Comparison of ENCODE assay signal across 23 cellular contexts in the genomic region with DNA sequence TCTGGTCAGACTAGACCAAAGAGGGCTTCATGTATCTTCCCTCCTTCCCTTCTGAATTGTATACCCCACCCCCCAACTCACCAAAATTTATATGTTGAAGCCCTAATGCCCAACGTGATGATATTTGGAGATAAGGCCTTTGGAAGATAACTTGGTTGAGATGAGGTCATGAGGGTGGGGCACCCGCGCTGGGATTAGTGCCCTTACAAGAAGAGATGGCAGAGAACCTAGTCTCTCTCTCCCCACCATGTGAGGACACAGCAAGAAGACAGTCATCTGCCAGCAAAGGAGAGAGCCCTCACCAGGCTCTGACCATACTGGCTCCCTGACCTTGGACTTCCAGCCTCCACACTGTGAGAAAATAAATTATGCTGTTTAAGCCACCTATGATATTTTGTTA. TPM values are rescaled to one million over a fixed set of nuclear protein-coding genes. Genes with fewer than 3 reads are reported as not detected.
DNase-seq lines count a peak whose midpoint lies in the region; ATAC-seq, FAIRE-seq and TF ChIP-seq lines count a peak whose summit lies in the region.
"Had no signal": no experiment of that assay in that cellular context is flagged by ENCODE, and none has a peak within 500 bp of the region (broad histone marks: within the 10 kb centered on the region; RNA-seq: fewer than 3 reads in every experiment).

No MANE protein-coding gene starts in this region.

- H3K4me1 ChIP-seq in sigmoid colon (no peaks in the 10 kb centered on the region), aorta (ENCODE audit: control insufficient read depth in 1 of 2, insufficient read depth in 2 of 2, low read length in 2 of 2) (no peaks in the 10 kb centered on the region)
- H3K4me1 ChIP-seq: A549, BE2C, HAP-1 had no signal

- TF ChIP-seq CTCF in bronchial epithelial cell (IDR thresholded peaks at IDR 0.05; ENCODE audit: insufficient read depth, low read length, severe bottlenecking) (no peak), sigmoid colon (IDR thresholded peaks at IDR 0.05) (no peak), CD14-positive monocyte (IDR thresholded peaks at IDR 0.05) (no peak)

- no peak for TF ChIP-seq POLR2A in sigmoid colon (IDR thresholded peaks at IDR 0.05)

- peaks cover 30 to 45% of the 10 kb centered on the region in 2 donors for H3K36me3 Mint-ChIP-seq in CD14-positive monocyte

- DNase-seq in bronchial epithelial cell (ENCODE audit: low read depth) (no peak), left colon (no peak), sigmoid colon (peak; percentile 38), aorta (no peak), substantia nigra (lab: John Stamatoyannopoulos, UW) (no peak), CD14-positive monocyte (ENCODE audit: low spot score) (no peak)
- DNase-seq: BE2C; CD8-positive, alpha-beta T cell; COR-L47; DMS153; DMS79 treated with DMSO at 0.1 percent for 48 hours; EL; HFFc6; IMR-90 had no signal

- FAIRE-seq in bronchial epithelial cell (lab: Jason Lieb, UNC) = peak; percentile 64
- FAIRE-seq: A549, D721Med, G401.6, GM12891, GM19239, H1 had no signal

- H3K4me3 ChIP-seq in bronchial epithelial cell (ENCODE audit: low read depth, low read length) (no peak overlapping the region), sigmoid colon (no peak overlapping the region), aorta (ENCODE audit: low read length in 2 of 2) (no peak overlapping the region)
- H3K4me3 ChIP-seq: A549, HAP-1 had no signal

- H3K27ac ChIP-seq in sigmoid colon = no peak overlapping the region
- no peak overlapping the region for H3K27ac ChIP-seq in aorta (ENCODE audit: low read depth in 1 of 2, low read length in 2 of 2)
- no peak overlapping the region for H3K27ac ChIP-seq in substantia nigra (ENCODE audit: low read depth, low read length, poor library complexity, severe bottlenecking)
- H3K27ac ChIP-seq: A549, C4-2B, HL-60 had no signal

- H3K4me1 Mint-ChIP-seq in CD14-positive monocyte = peaks cover 19% of the 10 kb centered on the region

- H3K9me3 Mint-ChIP-seq in CD14-positive monocyte = peaks cover 6 to 9% (median 8%) of the 10 kb centered on the region in 7 donors
- H3K9me3 Mint-ChIP-seq: CD8-positive, alpha-beta T cell; HFFc6 had no signal

- peaks cover 36% of the 10 kb centered on the region for H3K36me3 ChIP-seq in bronchial epithelial cell (ENCODE audit: control insufficient read depth, insufficient read depth, low read length)
- peaks cover 16 to 61% (median 23%) of the 10 kb centered on the region in 4 donors for H3K36me3 ChIP-seq in sigmoid colon
- peaks cover 0 to 25% of the 10 kb centered on the region in 2 donors for H3K36me3 ChIP-seq in aorta (ENCODE audit: control insufficient read depth in 1 of 2, insufficient read depth in 2 of 2, low read length in 1 of 2)
- H3K36me3 ChIP-seq: BE2C had no signal

- H3K27me3 ChIP-seq in bronchial epithelial cell (ENCODE audit: control insufficient read depth, insufficient read depth, low read length) = no peaks in the 10 kb centered on the region
- no peaks in the 10 kb centered on the region for H3K27me3 ChIP-seq in sigmoid colon
- H3K27me3 ChIP-seq in aorta (ENCODE audit: control insufficient read depth in 1 of 2, insufficient read depth in 2 of 2, low read length in 1 of 2) = no peaks in the 10 kb centered on the region
- H3K27me3 ChIP-seq: BE2C had no signal

- 17 to 76% methylated on average over 3 of the region's 3 CpGs for WGBS in sigmoid colon, 2 donors
- WGBS in aorta, 2 donors = 89 to 96% methylated on average over 3 of the region's 3 CpGs

- H3K4me3 Mint-ChIP-seq in CD14-positive monocyte = no peak overlapping the region
- H3K4me3 Mint-ChIP-seq: CD8-positive, alpha-beta T cell; HFFc6 had no signal

- TF ChIP-seq EP300 in sigmoid colon (IDR thresholded peaks at IDR 0.05) = no peak

- no peak overlapping the region for H3K27ac Mint-ChIP-seq in CD14-positive monocyte
- H3K27ac Mint-ChIP-seq: CD8-positive, alpha-beta T cell; HFFc6 had no signal

- H3K9me3 ChIP-seq in sigmoid colon (peaks cover 0 to 2% (median 0%) of the 10 kb centered on the region in 4 donors), aorta (ENCODE audit: control insufficient read depth, low read length) (peaks cover 4% of the 10 kb centered on the region)
- H3K9me3 ChIP-seq: BE2C, HAP-1 had no signal

- ATAC-seq in left colon (peak; percentile 3), aorta (ENCODE audit: low FRiP score) (no peak)
- ATAC-seq: A549; CD8-positive, alpha-beta T cell had no signal

- intact Hi-C loops in left colon (cut with DNase I, micrococcal nuclease) = no loop called here
- intact Hi-C loops in sigmoid colon (cut with DNase I) = no loop called here
- intact Hi-C loops in aorta (cut with DNase I) = no loop called here
- intact Hi-C loops in CD14-positive monocyte (cut with micrococcal nuclease) = no loop called here

- peaks cover 0 to 3% (median 2%) of the 10 kb centered on the region in 3 donors for H3K27me3 Mint-ChIP-seq in CD14-positive monocyte (ENCODE audit: low read depth in 3 of 3)

RNA-seq across cellular contexts. Expression of gene PLCD1, which starts 13.5 kb away (rescaled TPM):
- total RNA-seq in bronchial epithelial cell = 24.2 and 45.7 TPM in 2 replicates
- 100 to 1,000 TPM in 1 of 2 donors, 10 to 100 TPM in 1; 80.2 to 114 TPM for total RNA-seq in left colon
- 10 to 100 TPM; 10.3 to 22.7 (median 14.2) TPM for total RNA-seq in sigmoid colon
- 100 to 1,000 TPM in 1 of 3 donors, 10 to 100 TPM in 2; 29.0 to 139 (median 85.9) TPM for polyA plus RNA-seq in sigmoid colon
- 10 to 100 TPM; 37.1 to 53.8 TPM for total RNA-seq in aorta
- 10 to 100 TPM; 30.8 to 59.7 TPM for polyA plus RNA-seq in aorta
- 1 to 10 TPM; 4.1 to 6.0 TPM for polyA plus RNA-seq in CD14-positive monocyte

RNA-seq across cellular contexts. Expression of gene DLEC1, which starts 23.0 kb away (rescaled TPM):
- total RNA-seq in bronchial epithelial cell (0.26 TPM in 2 replicates), left colon (1 to 10 TPM; 1.5 to 2.1 TPM), sigmoid colon (under 1 TPM; 0.16 to 0.41 (median 0.32) TPM), aorta (under 1 TPM; 0.26 to 0.69 TPM)
- polyA plus RNA-seq in sigmoid colon (under 1 TPM; 0.42 to 0.60 (median 0.46) TPM), aorta (under 1 TPM; 0.25 to 0.59 TPM), CD14-positive monocyte (under 1 TPM; 0.11 to 0.14 TPM)
- total RNA-seq: IMR-90 had no signal

RNA-seq across cellular contexts. Expression of gene VILL, which starts 25.4 kb away (rescaled TPM):
- 121 and 171 TPM in 2 replicates for total RNA-seq in bronchial epithelial cell
- 100 to 1,000 TPM; 174 to 184 TPM for total RNA-seq in left colon
- 1 to 10 TPM; 5.3 to 8.3 (median 6.6) TPM for total RNA-seq in sigmoid colon
- polyA plus RNA-seq in sigmoid colon = 100 to 1,000 TPM in 1 of 3 donors, 10 to 100 TPM in 2; 81.7 to 175 (median 97.0) TPM
- 10 to 100 TPM in 1 of 2 donors, 1 to 10 TPM in 1; 3.9 to 10.9 TPM for total RNA-seq in aorta
- polyA plus RNA-seq in aorta = 10 to 100 TPM; 15.4 to 37.1 TPM
- polyA plus RNA-seq in CD14-positive monocyte = 1 to 10 TPM; 4.4 to 7.4 TPM

Comparison
In these comparisons a context has a peak if more than half of its experiments do, and no peak if none do; other contexts are left out.
1. RNA of gene VILL, which starts 25.4 kb away (total RNA-seq): 174 to 184 TPM in left colon and 121 to 171 TPM in bronchial epithelial cell; 3.9 to 10.9 TPM in aorta and 5.3 to 8.3 TPM in sigmoid colon; every median in the first group is over 10 times any median in the second.